In genomic region chr3:194135806-194136518, GRCh38 we compare ENCODE assay signal across 8 cellular contexts. TPM values are rescaled to one million over a fixed set of nuclear protein-coding genes. Genes with fewer than 3 reads are reported as not detected.
DNase-seq lines count a peak whose midpoint lies in the region; ATAC-seq and TF ChIP-seq lines count a peak whose summit lies in the region.

TSS of gene HES1 (plus strand) at chr3:194136148. CDS start at chr3:194136381, 233 bp downstream.

- H3K36me3 ChIP-seq in brain microvascular endothelial cell (replicated peaks) = peaks cover 2% of the 10 kb centered on the region

- TF ChIP-seq CTCF in Calu3 (IDR thresholded peaks at IDR 0.05; ENCODE audit: unreplicated experiment) = no peak
- no peak for TF ChIP-seq CTCF in brain microvascular endothelial cell (IDR thresholded peaks at IDR 0.05; ENCODE audit: low read depth, low read length, missing control alignments)
- TF ChIP-seq CTCF in progenitor cell of endocrine pancreas (IDR thresholded peaks at IDR 0.05; ENCODE audit: unreplicated experiment) = no peak

- in situ Hi-C loops in SK-MEL-5 (cut with HindIII; ENCODE audit: low pct_unique_long_range_greater_than_20kb, low sequenced_read_pairs) (no loop called here), brain microvascular endothelial cell (cut with HindIII; ENCODE audit: low pct_ligation_motif_present, low sequenced_read_pairs) (no loop called here)

- CTCF ChIA-PET in Calu3 (lab: Charles Lee) = interaction anchor here (0.6 to 9.4 kb wide), 17 partner anchors 16 to 473 kb away, joined by 3 to 86 read pairs (median 3); no protein-coding TSS in a partner anchor

- H3K27ac Mint-ChIP-seq in Calu3 (ENCODE audit: unreplicated experiment) = peak within 1 kb of the TSS; percentile 83
- H3K27ac Mint-ChIP-seq in progenitor cell of endocrine pancreas = peak within 1 kb of the TSS; percentile 98

- H3K27me3 Mint-ChIP-seq in Calu3 (ENCODE audit: unreplicated experiment) = no peaks in the 10 kb centered on the region
- no peaks in the 10 kb centered on the region for H3K27me3 Mint-ChIP-seq in progenitor cell of endocrine pancreas

- DNase-seq in Calu3 (peak; percentile 99), MV-4-11 (lab: John Stamatoyannopoulos, UW) (peak; percentile 82), SK-MEL-5 (ENCODE audit: low read depth, low spot score) (peak; percentile 98), brain microvascular endothelial cell (peak; percentile 98), hippocampal formation (lab: John Stamatoyannopoulos, UW) (peak; percentile 70 to 77), progenitor cell of endocrine pancreas (ENCODE audit: low spot score, unreplicated experiment) (peak; percentile 93)

- ATAC-seq in GM21423 (IDR thresholded peaks at IDR 0.05; ENCODE audit: unreplicated experiment) (peak; percentile 15), HG02840 (IDR thresholded peaks at IDR 0.05; ENCODE audit: low FRiP score, unreplicated experiment) (no peak)

- peaks cover 91% of the 10 kb centered on the region for H3K36me3 Mint-ChIP-seq in Calu3 (ENCODE audit: insufficient read depth, unreplicated experiment)
- H3K36me3 Mint-ChIP-seq in progenitor cell of endocrine pancreas (ENCODE audit: insufficient read depth) = peaks cover 19% of the 10 kb centered on the region

- H3K4me1 Mint-ChIP-seq in Calu3 (ENCODE audit: low read depth, unreplicated experiment) (peaks cover 51% of the 10 kb centered on the region), progenitor cell of endocrine pancreas (ENCODE audit: low read depth) (peaks cover 45% of the 10 kb centered on the region)

- H3K4me3 ChIP-seq in brain microvascular endothelial cell (ENCODE audit: low read depth, low read length) = peak within 1 kb of the TSS; percentile 94

- peak within 1 kb of the TSS; percentile 89 for H3K27ac ChIP-seq in brain microvascular endothelial cell

- H3K9me3 Mint-ChIP-seq in Calu3 (ENCODE audit: low read depth, unreplicated experiment) = no peaks in the 10 kb centered on the region
- no peaks in the 10 kb centered on the region for H3K9me3 Mint-ChIP-seq in progenitor cell of endocrine pancreas (ENCODE audit: low read depth)

- intact Hi-C loops in Calu3 (cut with micrococcal nuclease; ENCODE audit: unreplicated experiment) = loop anchor here (1.0 to 10.0 kb wide), 5 partner anchors 133 to 355 kb away; no protein-coding TSS in a partner anchor

- H3K4me3 Mint-ChIP-seq in Calu3 (ENCODE audit: low read depth, unreplicated experiment) = peak within 1 kb of the TSS; percentile 92
- peak within 1 kb of the TSS; percentile 90 for H3K4me3 Mint-ChIP-seq in progenitor cell of endocrine pancreas (ENCODE audit: low read depth)

- TSS peak; percentile 89 for BruUV-seq in Calu3 (replicated peaks; lab: Mats Ljungman, UMichigan)

- H3K27me3 ChIP-seq in brain microvascular endothelial cell (replicated peaks) = peaks cover 13% of the 10 kb centered on the region

RNA-seq across cellular contexts. Expression of gene HES1, which starts in this region (rescaled TPM):
- total RNA-seq in Calu3 (2022) = 141 and 160 TPM in 2 replicates
- total RNA-seq in SK-MEL-5 (2014; rRNA removed; shearing (Covaris generic)) = 42.3 and 49.0 TPM in 2 replicates
- 26.1 and 26.9 TPM in 2 replicates for polyA plus RNA-seq in SK-MEL-5 (2015; cell fraction: cytosol; rRNA removed)
- 40.7 and 50.5 TPM in 2 replicates for polyA plus RNA-seq in SK-MEL-5 (2015; cell fraction: nucleus; rRNA removed)
- total RNA-seq in progenitor cell of endocrine pancreas = 129 and 142 TPM in 2 replicates
